In the genomic region with DNA sequence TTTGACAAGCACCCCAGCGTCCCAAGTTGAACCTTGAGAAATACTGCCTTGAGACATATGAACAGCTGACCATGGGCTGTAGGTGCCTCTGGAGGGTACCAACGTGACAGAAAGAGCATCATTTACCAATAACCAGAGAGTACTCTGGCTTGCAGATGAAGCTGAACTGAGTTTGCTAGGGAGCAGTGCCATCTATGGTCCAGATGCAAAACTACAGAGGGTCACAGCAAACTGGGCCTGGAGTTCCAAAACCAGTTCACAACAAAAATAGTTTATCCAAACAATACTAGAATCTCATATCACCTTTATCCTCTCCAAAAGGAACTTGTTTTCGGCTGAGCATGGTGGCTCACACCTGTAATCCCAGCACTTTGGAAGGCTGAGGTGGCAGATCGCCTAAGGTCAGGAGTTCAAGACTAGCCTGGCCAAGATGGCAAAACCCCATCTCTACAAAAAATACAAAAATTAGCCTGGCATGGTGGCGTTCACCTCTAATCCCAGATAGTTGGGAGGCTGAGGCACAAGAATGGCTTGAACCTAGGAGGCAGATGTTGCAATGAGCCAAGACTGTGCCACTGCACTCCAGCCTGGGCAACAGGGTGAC, we compare ENCODE assay signal across 8 cellular contexts.
DNase-seq lines count a peak whose midpoint lies in the region; ATAC-seq, FAIRE-seq and TF ChIP-seq lines count a peak whose summit lies in the region.

No MANE protein-coding gene starts in this region.

- no peak overlapping the region for H3K27ac ChIP-seq in HL-60 (replicated peaks)
- H3K27ac ChIP-seq in SU-DHL-6 (ENCODE audit: low read depth, low read length), result no peak overlapping the region
- H3K27ac ChIP-seq in mammary epithelial cell (ENCODE audit: insufficient read depth, low read depth, low read length), result no peak overlapping the region
- no peak overlapping the region for H3K27ac ChIP-seq in keratinocyte (ENCODE audit: control insufficient read depth, insufficient read depth, low read length)

- H2AFZ ChIP-seq in SU-DHL-6 (ENCODE audit: low read depth, low read length, severe bottlenecking) (no peak overlapping the region), mammary epithelial cell (ENCODE audit: low read depth, low read length) (no peak overlapping the region), keratinocyte (ENCODE audit: control insufficient read depth, low read length) (no peak overlapping the region)

- no peaks in the 10 kb centered on the region for H4K20me1 ChIP-seq in SU-DHL-6 (ENCODE audit: low read depth, low read length)
- H4K20me1 ChIP-seq in mammary epithelial cell (ENCODE audit: insufficient read depth, low read length), result no peaks in the 10 kb centered on the region
- H4K20me1 ChIP-seq in keratinocyte (ENCODE audit: control insufficient read depth, extremely low read depth, insufficient read depth, low read length), result no peaks in the 10 kb centered on the region

- H3K4me3 ChIP-seq in HL-60 (replicated peaks; ENCODE audit: insufficient read depth, low read length) (no peak overlapping the region), SU-DHL-6 (ENCODE audit: insufficient read depth, low read length, poor library complexity, severe bottlenecking) (no peak overlapping the region), mammary epithelial cell (replicated peaks in 1 of 3; ENCODE audit: insufficient read depth in 1 of 3, low read depth in 2 of 3, low read length in 3 of 3) (no peak overlapping the region), keratinocyte (ENCODE audit: control insufficient read depth in 2 of 3, extremely low read depth in 1 of 3, insufficient read depth in 2 of 3, low read depth in 1 of 3, low read length in 3 of 3) (no peak overlapping the region)

- intact Hi-C loops in mammary epithelial cell (cut with micrococcal nuclease), result loop anchor here (1.0 to 5.0 kb wide), 3 partner anchors 81 to 165 kb away; no protein-coding TSS in a partner anchor

- CTCF ChIA-PET in mammary epithelial cell (lab: Charles Lee; ENCODE audit: low non-redundant PET), result no interaction called here

- H3F3A ChIP-seq in SU-DHL-6 (ENCODE audit: insufficient read depth), result no peaks in the 10 kb centered on the region

- in situ Hi-C loops in mammary epithelial cell (cut with MboI; ENCODE audit: low sequenced_read_pairs in 2 of 2), result no loop called here

- H3K4me1 ChIP-seq in mammary epithelial cell (ENCODE audit: insufficient read depth, low read length) (no peaks in the 10 kb centered on the region), keratinocyte (ENCODE audit: control insufficient read depth, extremely low read depth, insufficient read depth, low read length) (no peaks in the 10 kb centered on the region)

- H3K9ac ChIP-seq in SU-DHL-6 (ENCODE audit: low read length), result no peak overlapping the region
- H3K9ac ChIP-seq in mammary epithelial cell (ENCODE audit: insufficient read depth, low read length), result no peak overlapping the region
- no peak overlapping the region for H3K9ac ChIP-seq in keratinocyte (ENCODE audit: control insufficient read depth, extremely low read depth, insufficient read depth, low read length)

- 65% methylated on average over 5 of the region's 5 CpGs for WGBS in mammary epithelial cell (ENCODE audit: low coverage, missing lambda C conversion rate)

- no peaks in the 10 kb centered on the region for H3K9me3 ChIP-seq in SU-DHL-6 (ENCODE audit: insufficient read depth, low read length)
- H3K9me3 ChIP-seq in mammary epithelial cell (replicated peaks; ENCODE audit: insufficient read depth, low read length), result no peaks in the 10 kb centered on the region
- no peaks in the 10 kb centered on the region for H3K9me3 ChIP-seq in keratinocyte (ENCODE audit: control insufficient read depth, low read depth, low read length)

- H3K27me3 ChIP-seq in HL-60 (ENCODE audit: insufficient read depth, poor library complexity, severe bottlenecking), result no peaks in the 10 kb centered on the region
- H3K27me3 ChIP-seq in SU-DHL-6 (ENCODE audit: low read length), result no peaks in the 10 kb centered on the region
- H3K27me3 ChIP-seq in mammary epithelial cell (ENCODE audit: insufficient read depth, low read length), result no peaks in the 10 kb centered on the region
- no peaks in the 10 kb centered on the region for H3K27me3 ChIP-seq in keratinocyte (ENCODE audit: control insufficient read depth, extremely low read depth, insufficient read depth, low read length)

- H3K4me2 ChIP-seq in SU-DHL-6 (ENCODE audit: low read depth, low read length, poor library complexity, severe bottlenecking), result no peak overlapping the region
- H3K4me2 ChIP-seq in mammary epithelial cell (ENCODE audit: insufficient read depth, low read depth, low read length), result no peak overlapping the region
- H3K4me2 ChIP-seq in keratinocyte (ENCODE audit: control insufficient read depth, extremely low read depth, insufficient read depth, low read depth, low read length), result no peak overlapping the region

- DNase-seq in DMS53 treated with DMSO at 0.1 percent for 48 hours (lab: John Stamatoyannopoulos, UW; ENCODE audit: unreplicated experiment), result peak; percentile 17
- peak; percentile 8 to 54 for DNase-seq in HL-60 (ENCODE audit: low read depth in 1 of 2, low spot score in 1 of 2)
- DNase-seq in mammary epithelial cell, result peak; percentile 16
- no peak for DNase-seq in keratinocyte (ENCODE audit: low read depth, low spot score)
- DNase-seq in stimulated activated CD4-positive, alpha-beta T cell treated with anti-CD3 and anti-CD28 coated beads, Interleukin-4, amount 100 ng/mL, for 4 hours, result peak; percentile 6 to 12

- dilution Hi-C loops in mammary epithelial cell (cut with HindIII; ENCODE audit: low sequenced_read_pairs), result no loop called here
- dilution Hi-C loops in keratinocyte (cut with MboI; ENCODE audit: extremely low pct_ligation_motif_present, low sequenced_read_pairs), result loop anchor here (25.0 kb wide), 1 partner anchor 110 kb away; no protein-coding TSS in a partner anchor

- H3K79me2 ChIP-seq in SU-DHL-6 (ENCODE audit: insufficient read depth, low read length), result no peaks in the 10 kb centered on the region
- H3K79me2 ChIP-seq in mammary epithelial cell (ENCODE audit: insufficient read depth, low read length), result no peaks in the 10 kb centered on the region
- no peaks in the 10 kb centered on the region for H3K79me2 ChIP-seq in keratinocyte (ENCODE audit: control insufficient read depth, insufficient read depth, low read length)

- ATAC-seq in HG03457 (IDR thresholded peaks at IDR 0.05; ENCODE audit: unreplicated experiment) (no peak), HG02588 (IDR thresholded peaks at IDR 0.05; ENCODE audit: unreplicated experiment) (no peak)

- no peaks in the 10 kb centered on the region for H3K9me2 ChIP-seq in SU-DHL-6 (replicated peaks; ENCODE audit: insufficient read depth, low read length)

- peak; percentile 34 for FAIRE-seq in keratinocyte (lab: Jason Lieb, UNC)

- BruUV-seq in mammary epithelial cell (replicated peaks; lab: Mats Ljungman, UMichigan), result no TSS peak

- TF ChIP-seq CTCF in HL-60 (IDR thresholded peaks at IDR 0.05; ENCODE audit: insufficient read depth, low read length), result peak; percentile 87
- TF ChIP-seq CTCF in SU-DHL-6 (IDR thresholded peaks at IDR 0.05; ENCODE audit: insufficient read depth, low read length, poor library complexity, severe bottlenecking), result peak; percentile 45
- TF ChIP-seq CTCF in mammary epithelial cell (conservative IDR thresholded peaks at IDR 0.05 in 1 of 2, IDR thresholded peaks at IDR 0.05 in 1 of 2; ENCODE audit: extremely low read depth in 1 of 2, insufficient read depth in 1 of 2, low read depth in 1 of 2, low read length in 2 of 2), result peak; percentile 61 to 74
- peak; percentile 67 to 74 (median 67) for TF ChIP-seq CTCF in keratinocyte (optimal IDR thresholded peaks at IDR 0.05 in 1 of 3, IDR thresholded peaks at IDR 0.05 in 1 of 3, conservative IDR thresholded peaks at IDR 0.05 in 1 of 3; ENCODE audit: extremely low read depth in 1 of 3, insufficient read depth in 2 of 3, low read length in 3 of 3)

- H3K9me1 ChIP-seq in keratinocyte (ENCODE audit: control insufficient read depth, extremely low read depth, insufficient read depth, low read length), result no peaks in the 10 kb centered on the region

- H3K36me3 ChIP-seq in SU-DHL-6 (ENCODE audit: low read length) (peaks cover 16% of the 10 kb centered on the region; the same call in 1 of the 2 replicates), mammary epithelial cell (ENCODE audit: insufficient read depth, low read length) (peaks cover 22% of the 10 kb centered on the region), keratinocyte (ENCODE audit: control insufficient read depth in 2 of 2, extremely low read depth in 1 of 2, insufficient read depth in 2 of 2, low read length in 2 of 2) (peaks cover 4 to 20% of the 10 kb centered on the region in 2 experiments)
